Comparison of ENCODE assay signal across 8 cellular contexts in genomic region chr5:151081426-151082273, GRCh38. TPM values are rescaled to one million over a fixed set of nuclear protein-coding genes. Genes with fewer than 3 reads are reported as not detected.
DNase-seq lines count a peak whose midpoint lies in the region; ATAC-seq and TF ChIP-seq lines count a peak whose summit lies in the region.

No MANE protein-coding gene starts in this region.

- peaks cover 32% of the 10 kb centered on the region for H3K36me3 ChIP-seq in OCI-LY1 (ENCODE audit: insufficient read depth, low read length)

- peak overlapping the region; percentile 86 for H3K4me3 ChIP-seq in OCI-LY1 (ENCODE audit: low read depth, low read length, poor library complexity, severe bottlenecking)

- peaks cover 39% of the 10 kb centered on the region for H3K36me3 Mint-ChIP-seq in dendritic cell treated with granulocyte-macrophage colony-stimulating factor and Interleukin-4, amounts not matched to agents 40 ng/mL and 50 ng/mL, for 4 days (ENCODE audit: low read depth)
- H3K36me3 Mint-ChIP-seq in naive B cell: peaks cover 0 to 12% of the 10 kb centered on the region in 2 donors

- peak; percentile 39 for DNase-seq in H4 (ENCODE audit: low spot score)
- no peak for DNase-seq in naive B cell
- no peak for DNase-seq in NCI-H774 (lab: John Stamatoyannopoulos, UW)
- no peak for DNase-seq in T1000 (lab: John Stamatoyannopoulos, UW)
- no peak for DNase-seq in NCI-H226

- intact Hi-C loops in dendritic cell treated with granulocyte-macrophage colony-stimulating factor and Interleukin-4, amounts not matched to agents 40 ng/mL and 50 ng/mL, for 4 days (cut with micrococcal nuclease): no loop called here

- H3K27me3 Mint-ChIP-seq in dendritic cell treated with granulocyte-macrophage colony-stimulating factor and Interleukin-4, amounts not matched to agents 40 ng/mL and 50 ng/mL, for 4 days: no peaks in the 10 kb centered on the region
- no peaks in the 10 kb centered on the region for H3K27me3 Mint-ChIP-seq in naive B cell

- no peaks in the 10 kb centered on the region for H3F3A ChIP-seq in OCI-LY1 (ENCODE audit: insufficient read depth, low read length)

- TF ChIP-seq CTCF in OCI-LY1 (IDR thresholded peaks at IDR 0.05; ENCODE audit: low read length): no peak

- H3K9ac ChIP-seq in OCI-LY1 (ENCODE audit: low read length): peak overlapping the region; percentile 96

- H3K27me3 ChIP-seq in OCI-LY1 (ENCODE audit: insufficient read depth, low read length): no peaks in the 10 kb centered on the region

- H3K79me2 ChIP-seq in OCI-LY1 (ENCODE audit: insufficient read depth, low read length): peaks cover 37% of the 10 kb centered on the region

- no peaks in the 10 kb centered on the region for H4K20me1 ChIP-seq in OCI-LY1 (ENCODE audit: insufficient read depth, low read length)

- no peaks in the 10 kb centered on the region for H3K9me3 ChIP-seq in OCI-LY1 (ENCODE audit: low read length)

- peak overlapping the region; percentile 64 for H3K4me2 ChIP-seq in OCI-LY1 (ENCODE audit: low read length)

- H3K4me1 ChIP-seq in OCI-LY1 (ENCODE audit: insufficient read depth, low read length, severe bottlenecking): peaks cover 79% of the 10 kb centered on the region

- no peaks in the 10 kb centered on the region for H3K9me3 Mint-ChIP-seq in dendritic cell treated with granulocyte-macrophage colony-stimulating factor and Interleukin-4, amounts not matched to agents 40 ng/mL and 50 ng/mL, for 4 days
- H3K9me3 Mint-ChIP-seq in naive B cell: no peaks in the 10 kb centered on the region

- H3K27ac ChIP-seq in OCI-LY1 (ENCODE audit: low read depth, low read length, poor library complexity, severe bottlenecking): peak overlapping the region; percentile 74

- H2AFZ ChIP-seq in OCI-LY1 (ENCODE audit: low read length): no peak overlapping the region

- peaks cover 80% of the 10 kb centered on the region for H3K4me1 Mint-ChIP-seq in dendritic cell treated with granulocyte-macrophage colony-stimulating factor and Interleukin-4, amounts not matched to agents 40 ng/mL and 50 ng/mL, for 4 days (ENCODE audit: low read depth)
- peaks cover 65 to 83% (median 74%) of the 10 kb centered on the region in 3 donors for H3K4me1 Mint-ChIP-seq in naive B cell

- H3K9me2 ChIP-seq in OCI-LY1 (ENCODE audit: low read depth, low read length): no peaks in the 10 kb centered on the region

- H3K27ac Mint-ChIP-seq in dendritic cell treated with granulocyte-macrophage colony-stimulating factor and Interleukin-4, amounts not matched to agents 40 ng/mL and 50 ng/mL, for 4 days: peak overlapping the region; percentile 95
- H3K27ac Mint-ChIP-seq in naive B cell: peak overlapping the region; percentile 91 to 99 (median 95)

- peak overlapping the region; percentile 85 for H3K4me3 Mint-ChIP-seq in dendritic cell treated with granulocyte-macrophage colony-stimulating factor and Interleukin-4, amounts not matched to agents 40 ng/mL and 50 ng/mL, for 4 days
- peak overlapping the region; percentile 74 to 95 (median 94) for H3K4me3 Mint-ChIP-seq in naive B cell

- ATAC-seq in naive B cell (ENCODE audit: low read depth in 2 of 2) (no peak), HG02973 (IDR thresholded peaks at IDR 0.05; ENCODE audit: unreplicated experiment) (no peak)

RNA-seq across cellular contexts. Expression of gene TNIP1, which starts 0.8 kb away (rescaled TPM):
- 38.7 and 41.9 TPM in 2 replicates for total RNA-seq in H4 (2014; rRNA removed; shearing (Covaris generic))
- 10 to 100 TPM; 36.2 to 68.2 (median 55.5) TPM for polyA plus RNA-seq in naive B cell (ENCODE audit: low read depth in 6 of 6)
